Comparison of ENCODE assay signal across 8 cellular contexts in genomic region chr2:43773876-43774613, GRCh38. TPM values are rescaled to one million over a fixed set of nuclear protein-coding genes. Genes with fewer than 3 reads are reported as not detected.
DNase-seq lines count a peak whose midpoint lies in the region; ATAC-seq and TF ChIP-seq lines count a peak whose summit lies in the region.

DYNC2LI1 (plus strand) TSS chr2:43774039; CDS start chr2:43774139, 100 bp downstream.

- H3K4me3 ChIP-seq in hepatocyte = peak within 1 kb of the TSS; percentile 57

- peak; percentile 79 to 84 for DNase-seq in NCI-H1930 (lab: John Stamatoyannopoulos, UW)
- DNase-seq in T1000 (lab: John Stamatoyannopoulos, UW) = peak; percentile 70
- DNase-seq in astrocyte of the hippocampus (ENCODE audit: low read depth, low spot score) = peak; percentile 96
- peak; percentile 94 for DNase-seq in hepatocyte (ENCODE audit: low spot score)
- peak; percentile 94 for DNase-seq in retina
- DNase-seq in mesenteric fat pad (ENCODE audit: low spot score) = no peak

- no peak for TF ChIP-seq CTCF in hepatocyte (IDR thresholded peaks at IDR 0.05; ENCODE audit: poor library complexity)

- H3K27me3 ChIP-seq in hepatocyte = no peaks in the 10 kb centered on the region

- no peaks in the 10 kb centered on the region for H3K36me3 ChIP-seq in hepatocyte (replicated peaks; ENCODE audit: insufficient read depth, low read depth)

- H3K9me2 ChIP-seq in hepatocyte (replicated peaks; ENCODE audit: insufficient read depth) = no peaks in the 10 kb centered on the region

- 2% methylated on average over 31 of the region's 31 CpGs for WGBS in hepatocyte (ENCODE audit: low lambda C conversion rate, missing lambda C conversion rate)

- H3K4me1 ChIP-seq in hepatocyte (ENCODE audit: insufficient read depth) = no peaks in the 10 kb centered on the region

- ATAC-seq in GM18502 (IDR thresholded peaks at IDR 0.05; ENCODE audit: poor library complexity, unreplicated experiment) = peak; percentile 100
- ATAC-seq in HG02943 (IDR thresholded peaks at IDR 0.05; ENCODE audit: low read depth, unreplicated experiment) = peak; percentile 99

- peaks cover 6% of the 10 kb centered on the region for H3K79me2 ChIP-seq in hepatocyte

- H3K9me3 ChIP-seq in hepatocyte (ENCODE audit: low read depth) = no peaks in the 10 kb centered on the region

- H3K4me2 ChIP-seq in hepatocyte = peak within 1 kb of the TSS; percentile 81

- H2AFZ ChIP-seq in hepatocyte = peak within 1 kb of the TSS; percentile 94

- H3K27ac ChIP-seq in hepatocyte = peak within 1 kb of the TSS; percentile 96

- H4K20me1 ChIP-seq in hepatocyte (ENCODE audit: insufficient read depth, poor library complexity, severe bottlenecking) = no peaks in the 10 kb centered on the region

RNA-seq across cellular contexts. Expression of gene DYNC2LI1, which starts in this region (rescaled TPM):
- 31.5 and 40.4 TPM in 2 replicates for total RNA-seq in hepatocyte
- polyA plus RNA-seq in hepatocyte = 22.7 and 27.2 TPM in 2 replicates
- total RNA-seq in mesenteric fat pad = 7.4 TPM
